Comparison of ENCODE assay signal across 1 cellular context in the genomic region with DNA sequence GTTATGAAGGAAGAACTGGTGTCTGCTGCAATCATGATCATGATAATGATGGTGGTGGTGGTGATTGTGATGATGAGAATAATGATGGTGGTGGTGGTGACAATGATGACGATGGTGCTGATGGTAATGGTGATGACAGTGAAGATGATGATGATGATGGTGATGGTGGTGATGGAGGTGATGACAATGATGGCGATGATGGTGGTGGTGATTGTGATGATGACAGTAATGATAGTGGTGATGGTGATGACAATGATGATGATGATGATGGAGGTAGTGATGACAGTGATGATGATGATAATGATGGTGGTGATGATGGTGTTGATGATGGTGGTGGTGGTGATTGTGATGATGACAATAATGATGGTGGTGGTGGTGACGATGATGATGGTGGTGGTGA.
TF ChIP-seq lines count a peak whose summit lies in the region.

No MANE protein-coding gene starts in this region.

TF ChIP-seq in HepG2, 621 proteins besides CTCF, POLR2A, EP300 and RAD21 (continued from another document):
- TF ChIP-seq LCORL (IDR thresholded peaks at IDR 0.05) (no peak), LCORL (CRISPR knock-in tag; IDR thresholded peaks at IDR 0.05) (no peak), FOXP1 (IDR thresholded peaks at IDR 0.05) (0 out of 2 replicates have a peak, but pooled peaks have one; percentile 10), FOXP1 (CRISPR knock-in tag; IDR thresholded peaks at IDR 0.05) (no peak), SALL1 (CRISPR knock-in tag; IDR thresholded peaks at IDR 0.05) (no peak), ATF7 (IDR thresholded peaks at IDR 0.05) (peak; percentile 58), ATF7 (CRISPR knock-in tag; IDR thresholded peaks at IDR 0.05) (no peak), PHB2 (IDR thresholded peaks at IDR 0.05; ENCODE audit: partially characterized antibody) (peak; percentile 60)
- TF ChIP-seq, protein P1, sequence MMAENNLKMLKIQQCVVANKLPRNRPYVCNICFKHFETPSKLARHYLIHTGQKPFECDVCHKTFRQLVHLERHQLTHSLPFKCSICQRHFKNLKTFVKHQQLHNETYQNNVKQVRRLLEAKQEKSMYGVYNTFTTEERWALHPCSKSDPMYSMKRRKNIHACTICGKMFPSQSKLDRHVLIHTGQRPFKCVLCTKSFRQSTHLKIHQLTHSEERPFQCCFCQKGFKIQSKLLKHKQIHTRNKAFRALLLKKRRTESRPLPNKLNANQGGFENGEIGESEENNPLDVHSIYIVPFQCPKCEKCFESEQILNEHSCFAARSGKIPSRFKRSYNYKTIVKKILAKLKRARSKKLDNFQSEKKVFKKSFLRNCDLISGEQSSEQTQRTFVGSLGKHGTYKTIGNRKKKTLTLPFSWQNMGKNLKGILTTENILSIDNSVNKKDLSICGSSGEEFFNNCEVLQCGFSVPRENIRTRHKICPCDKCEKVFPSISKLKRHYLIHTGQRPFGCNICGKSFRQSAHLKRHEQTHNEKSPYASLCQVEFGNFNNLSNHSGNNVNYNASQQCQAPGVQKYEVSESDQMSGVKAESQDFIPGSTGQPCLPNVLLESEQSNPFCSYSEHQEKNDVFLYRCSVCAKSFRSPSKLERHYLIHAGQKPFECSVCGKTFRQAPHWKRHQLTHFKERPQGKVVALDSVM (CRISPR knock-in tag; IDR thresholded peaks at IDR 0.05), result no peak
- TF ChIP-seq, protein P2, sequence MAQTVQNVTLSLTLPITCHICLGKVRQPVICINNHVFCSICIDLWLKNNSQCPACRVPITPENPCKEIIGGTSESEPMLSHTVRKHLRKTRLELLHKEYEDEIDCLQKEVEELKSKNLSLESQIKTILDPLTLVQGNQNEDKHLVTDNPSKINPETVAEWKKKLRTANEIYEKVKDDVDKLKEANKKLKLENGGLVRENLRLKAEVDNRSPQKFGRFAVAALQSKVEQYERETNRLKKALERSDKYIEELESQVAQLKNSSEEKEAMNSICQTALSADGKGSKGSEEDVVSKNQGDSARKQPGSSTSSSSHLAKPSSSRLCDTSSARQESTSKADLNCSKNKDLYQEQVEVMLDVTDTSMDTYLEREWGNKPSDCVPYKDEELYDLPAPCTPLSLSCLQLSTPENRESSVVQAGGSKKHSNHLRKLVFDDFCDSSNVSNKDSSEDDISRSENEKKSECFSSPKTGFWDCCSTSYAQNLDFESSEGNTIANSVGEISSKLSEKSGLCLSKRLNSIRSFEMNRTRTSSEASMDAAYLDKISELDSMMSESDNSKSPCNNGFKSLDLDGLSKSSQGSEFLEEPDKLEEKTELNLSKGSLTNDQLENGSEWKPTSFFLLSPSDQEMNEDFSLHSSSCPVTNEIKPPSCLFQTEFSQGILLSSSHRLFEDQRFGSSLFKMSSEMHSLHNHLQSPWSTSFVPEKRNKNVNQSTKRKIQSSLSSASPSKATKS (CRISPR knock-in tag; IDR thresholded peaks at IDR 0.05), result no peak
- TF ChIP-seq, protein P3, sequence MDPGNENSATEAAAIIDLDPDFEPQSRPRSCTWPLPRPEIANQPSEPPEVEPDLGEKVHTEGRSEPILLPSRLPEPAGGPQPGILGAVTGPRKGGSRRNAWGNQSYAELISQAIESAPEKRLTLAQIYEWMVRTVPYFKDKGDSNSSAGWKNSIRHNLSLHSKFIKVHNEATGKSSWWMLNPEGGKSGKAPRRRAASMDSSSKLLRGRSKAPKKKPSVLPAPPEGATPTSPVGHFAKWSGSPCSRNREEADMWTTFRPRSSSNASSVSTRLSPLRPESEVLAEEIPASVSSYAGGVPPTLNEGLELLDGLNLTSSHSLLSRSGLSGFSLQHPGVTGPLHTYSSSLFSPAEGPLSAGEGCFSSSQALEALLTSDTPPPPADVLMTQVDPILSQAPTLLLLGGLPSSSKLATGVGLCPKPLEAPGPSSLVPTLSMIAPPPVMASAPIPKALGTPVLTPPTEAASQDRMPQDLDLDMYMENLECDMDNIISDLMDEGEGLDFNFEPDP (CRISPR knock-in tag; conservative IDR thresholded peaks at IDR 0.05), result no peak
